Comparison of ENCODE assay signal across 26 cellular contexts in genomic region chr15:42064271-42064670, GRCh38. TPM values are rescaled to one million over a fixed set of nuclear protein-coding genes. Genes with fewer than 3 reads are reported as not detected.
"Had no signal": no experiment of that assay in that cellular context is flagged by ENCODE, and none has a peak within 500 bp of the region (broad histone marks: within the 10 kb centered on the region; RNA-seq: fewer than 3 reads in every experiment).

No MANE protein-coding gene starts in this region.

- FAIRE-seq: kidney had no signal

- H3K4me1 ChIP-seq: prostate gland, right atrium auricular region, transverse colon, upper lobe of right lung, uterus had no signal

- H3K27me3 ChIP-seq: gastrocnemius medialis, left lung, right atrium auricular region, transverse colon, upper lobe of right lung, uterus had no signal

- DNase-seq: effector CD8-positive, alpha-beta T cell; endodermal cell; foreskin fibroblast; gastrocnemius medialis; mesenchymal stem cell; midbrain; nephron progenitor cell; stimulated activated CD4-positive, alpha-beta T cell treated with anti-CD3 and anti-CD28 coated beads, Interleukin-12 subunit alpha, Interleukin-12 subunit beta, amount 100 ng/mL, for 4 hours; stimulated activated CD4-positive, alpha-beta T cell treated with anti-CD3 and anti-CD28 coated beads, Interleukin-1b, Interleukin-23, amount 100 ng/mL, for 48 hours; stimulated activated CD4-positive, alpha-beta T cell treated with anti-CD3 and anti-CD28 coated beads, Interleukin-4, amount 100 ng/mL, for 1 hour; stimulated activated naive CD8-positive, alpha-beta T cell treated with anti-CD3 and anti-CD28 coated beads, Interleukin-15, Interleukin-2, amounts not matched to agents 100 U/mL and 50 U/mL, for 24 hours; transverse colon; upper lobe of right lung had no signal

- H3K27ac ChIP-seq: epithelial cell of prostate, gastrocnemius medialis, left lung, prostate gland, right atrium auricular region, transverse colon, upper lobe of right lung, uterus had no signal

- H3K4me2 ChIP-seq: smooth muscle cell had no signal

- H3K9me3 ChIP-seq: gastrocnemius medialis, left lung, prostate gland, right atrium auricular region, transverse colon, upper lobe of right lung, uterus had no signal

- H3K4me3 ChIP-seq: gastrocnemius medialis, left lung, prostate gland, right atrium auricular region, smooth muscle cell, transverse colon, upper lobe of right lung, uterus had no signal

- H3K36me3 ChIP-seq: gastrocnemius medialis, left lung, prostate gland, right atrium auricular region, transverse colon, upper lobe of right lung, uterus had no signal

- ATAC-seq: gastrocnemius medialis; sciatic nerve; stimulated activated naive CD8-positive, alpha-beta T cell treated with anti-CD3 and anti-CD28 coated beads, Interleukin-15, Interleukin-2, amounts not matched to agents 100 U/mL and 50 U/mL, for 24 hours had no signal

RNA-seq across cellular contexts. Expression of gene PLA2G4D, which starts 30.1 kb away (rescaled TPM):
- total RNA-seq: endodermal cell; glomerular endothelial cell; kidney; lung microvascular endothelial cell; myocyte; naive thymus-derived CD8-positive, alpha-beta T cell; osteocyte; right atrium auricular region; sciatic nerve; upper lobe of right lung had no signal
- polyA plus RNA-seq: naive thymus-derived CD8-positive, alpha-beta T cell had no signal

RNA-seq across cellular contexts. Expression of gene PLA2G4E, which starts 43.4 kb away (rescaled TPM):
- total RNA-seq: endodermal cell; gastrocnemius medialis; glomerular endothelial cell; kidney; lung microvascular endothelial cell; myocyte; naive thymus-derived CD8-positive, alpha-beta T cell; osteocyte; sciatic nerve; uterus had no signal
- polyA plus RNA-seq: naive thymus-derived CD8-positive, alpha-beta T cell; smooth muscle cell had no signal
